ENCODE assay signal across 8 cellular contexts in the genomic region with DNA sequence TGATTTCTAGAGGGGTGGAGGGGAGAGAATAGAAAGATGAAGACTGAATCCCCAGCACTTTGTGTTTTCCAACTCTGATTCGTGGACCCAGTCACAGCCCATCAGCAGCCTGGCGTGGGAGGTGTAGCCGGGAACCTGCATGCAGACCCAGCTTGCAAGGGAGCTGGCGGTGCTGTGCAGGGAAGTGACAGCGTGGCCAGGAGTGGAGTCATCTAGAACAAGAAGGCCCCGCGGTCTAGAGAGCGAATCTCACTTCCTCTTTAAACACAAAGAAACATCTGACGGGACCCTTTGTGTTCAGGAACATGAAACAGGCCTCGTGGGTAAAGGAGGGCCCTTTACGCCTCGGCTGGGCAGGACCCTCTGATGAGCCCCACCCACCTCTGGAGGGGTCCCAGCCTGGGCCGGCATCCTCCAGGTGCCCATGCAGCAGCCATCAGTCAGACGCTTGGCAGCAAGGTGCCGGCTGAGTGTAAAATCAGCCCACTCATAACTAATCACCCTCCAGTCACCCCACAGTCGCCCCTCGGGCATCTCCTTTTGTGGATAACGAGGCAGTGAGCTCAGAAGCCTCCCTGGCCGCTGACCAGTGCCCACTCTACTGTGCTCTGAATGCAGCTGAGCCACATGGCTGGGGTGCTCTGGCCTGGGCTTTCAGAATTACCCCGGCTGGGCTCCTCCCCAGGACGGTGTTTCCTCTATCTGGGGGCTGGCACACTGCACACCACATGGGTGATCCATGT. TPM values are rescaled to one million over a fixed set of nuclear protein-coding genes. Genes with fewer than 3 reads are reported as not detected.
DNase-seq lines count a peak whose midpoint lies in the region; ATAC-seq, FAIRE-seq and TF ChIP-seq lines count a peak whose summit lies in the region.

No MANE protein-coding gene starts in this region.

- no peak overlapping the region for H2AK5ac ChIP-seq in mesenchymal stem cell (ENCODE audit: low read length, severe bottlenecking)

- H3K79me1 ChIP-seq in mesenchymal stem cell (replicated peaks; ENCODE audit: low read length, poor library complexity, severe bottlenecking) = no peaks in the 10 kb centered on the region

- no peak overlapping the region for H4K91ac ChIP-seq in mesenchymal stem cell (ENCODE audit: low read length)

- H3K4ac ChIP-seq in mesenchymal stem cell (ENCODE audit: low read depth in 1 of 2, low read length in 2 of 2) = no peak overlapping the region

- no peak overlapping the region for H3K9ac ChIP-seq in mesenchymal stem cell (ENCODE audit: low read length)

- peak overlapping the region; percentile 63 for H4K8ac ChIP-seq in mesenchymal stem cell (ENCODE audit: low read length)

- H3K4me3 ChIP-seq in mesenchymal stem cell (ENCODE audit: insufficient read depth in 1 of 2, low read depth in 1 of 2, low read length in 2 of 2) = no peak overlapping the region

- no peak overlapping the region for H2BK120ac ChIP-seq in mesenchymal stem cell (ENCODE audit: low read depth, low read length)

- H3K36me3 ChIP-seq in mesenchymal stem cell (ENCODE audit: control insufficient read depth in 1 of 2, insufficient read depth in 2 of 2, low read depth in 1 of 2, low read length in 2 of 2) = peaks cover 0 to 5% of the 10 kb centered on the region in 2 experiments

- H3K27ac ChIP-seq in mesenchymal stem cell (ENCODE audit: low read length, poor library complexity, severe bottlenecking) = no peak overlapping the region

- ATAC-seq in GM21825 (IDR thresholded peaks at IDR 0.05; ENCODE audit: unreplicated experiment) = peak; percentile 66

- peak; percentile 96 for FAIRE-seq in GM12892 (lab: Jason Lieb, UNC)

- H2BK5ac ChIP-seq in mesenchymal stem cell (ENCODE audit: low read depth, low read length, poor library complexity, severe bottlenecking) = no peak overlapping the region

- no peak overlapping the region for H3K4me2 ChIP-seq in mesenchymal stem cell (ENCODE audit: low read length, poor library complexity, severe bottlenecking)

- H2AFZ ChIP-seq in mesenchymal stem cell (ENCODE audit: low read depth, low read length) = no peak overlapping the region

- WGBS in mesenchymal stem cell = 85% methylated on average over 21 of the region's 21 CpGs

- no peak overlapping the region for H3K14ac ChIP-seq in mesenchymal stem cell (ENCODE audit: low read length in 2 of 2)

- DNase-seq in GM12892 (ENCODE audit: insufficient read length) (peak; percentile 91), NAMALWA (ENCODE audit: low spot score) (peak; percentile 92), mesenchymal stem cell (no peak), NCI-H510A (lab: John Stamatoyannopoulos, UW) (no peak), NCI-H774 (lab: John Stamatoyannopoulos, UW) (no peak), SW 1271 (lab: John Stamatoyannopoulos, UW) (no peak)
- DNase-seq in activated effector memory CD4-positive, alpha-beta T cell treated with Interleukin-2 at 50 U/mL for 16 hours = peak; percentile 38

- H3K18ac ChIP-seq in mesenchymal stem cell (ENCODE audit: low read depth in 1 of 2, low read length in 2 of 2) = no peak overlapping the region

- peak; percentile 54; the same call in 1 of the 2 replicates for TF ChIP-seq POLR2A in GM12892 (IDR thresholded peaks at IDR 0.05; ENCODE audit: low read depth, low read length)

- H2BK15ac ChIP-seq in mesenchymal stem cell (ENCODE audit: low read depth, poor library complexity, severe bottlenecking) = no peak overlapping the region

- peaks cover 48 to 62% of the 10 kb centered on the region in 2 experiments for H3K27me3 ChIP-seq in mesenchymal stem cell (ENCODE audit: control insufficient read depth in 1 of 2, insufficient read depth in 1 of 2, low read length in 2 of 2)

- H3K9me3 ChIP-seq in mesenchymal stem cell (ENCODE audit: control insufficient read depth, low read length) = no peaks in the 10 kb centered on the region

- H2BK12ac ChIP-seq in mesenchymal stem cell (ENCODE audit: low read length in 2 of 2) = no peak overlapping the region

- H3K23ac ChIP-seq in mesenchymal stem cell (ENCODE audit: low read length in 2 of 2) = no peak overlapping the region

- peaks cover 28% of the 10 kb centered on the region for H3K4me1 ChIP-seq in mesenchymal stem cell (ENCODE audit: control insufficient read depth, insufficient read depth, low read depth, low read length)

RNA-seq across cellular contexts. Expression of gene SNAI3, which starts 4.4 kb away (rescaled TPM):
- 1.0 TPM for polyA plus RNA-seq in GM12892 (2012; ENCODE audit: missing spikeins)
- 0.06 TPM for polyA plus RNA-seq in mesenchymal stem cell (2013, experiment 1 of 2)
- 0.10 TPM for polyA plus RNA-seq in mesenchymal stem cell (2013, experiment 2 of 2)

RNA-seq across cellular contexts. Expression of gene MVD, which starts 19.0 kb away (rescaled TPM):
- polyA plus RNA-seq in GM12892 (2012; ENCODE audit: missing spikeins) = 36.6 TPM
- polyA plus RNA-seq in mesenchymal stem cell (2013, experiment 1 of 2) = 120 TPM
- polyA plus RNA-seq in mesenchymal stem cell (2013, experiment 2 of 2) = 109 TPM

RNA-seq across cellular contexts. Expression of gene RNF166, which starts 24.3 kb away (rescaled TPM):
- 5.4 TPM for polyA plus RNA-seq in GM12892 (2012; ENCODE audit: missing spikeins)
- polyA plus RNA-seq in mesenchymal stem cell (2013, experiment 1 of 2) = 12.6 TPM
- 10.8 TPM for polyA plus RNA-seq in mesenchymal stem cell (2013, experiment 2 of 2)

RNA-seq across cellular contexts. Expression of gene CTU2, which starts 24.4 kb away (rescaled TPM):
- polyA plus RNA-seq in GM12892 (2012; ENCODE audit: missing spikeins) = 7.5 TPM
- 34.1 TPM for polyA plus RNA-seq in mesenchymal stem cell (2013, experiment 1 of 2)
- polyA plus RNA-seq in mesenchymal stem cell (2013, experiment 2 of 2) = 31.6 TPM

RNA-seq across cellular contexts. Expression of gene CYBA, which starts 31.0 kb away (rescaled TPM):
- 132 TPM for polyA plus RNA-seq in GM12892 (2012; ENCODE audit: missing spikeins)
- 319 TPM for polyA plus RNA-seq in mesenchymal stem cell (2013, experiment 1 of 2)
- 325 TPM for polyA plus RNA-seq in mesenchymal stem cell (2013, experiment 2 of 2)

Comparison
In these comparisons a context has a peak if more than half of its experiments do, and no peak if none do; other contexts are left out.
1. DNase-seq: peak in GM12892 (single experiment), NAMALWA (single experiment) and activated effector memory CD4-positive, alpha-beta T cell treated with Interleukin-2 at 50 U/mL for 16 hours (single experiment); none in mesenchymal stem cell (single experiment), NCI-H510A (single experiment), NCI-H774 (single experiment) and SW 1271 (0 of 2).